1 cellular context compared by ENCODE assay signal in genomic region chr4:152359208-152360044, GRCh38.
TF ChIP-seq lines count a peak whose summit lies in the region.

No MANE protein-coding gene starts in this region.

TF ChIP-seq in GM23338, 12 proteins besides CTCF, POLR2A, EP300 and RAD21 (continued from another document):
- TF ChIP-seq ZNF462 (CRISPR knock-in tag; IDR thresholded peaks at IDR 0.05) (no peak), ETS1 (IDR thresholded peaks at IDR 0.05) (no peak), NANOG (IDR thresholded peaks at IDR 0.05; ENCODE audit: borderline replicate concordance) (no peak)
TF ChIP-seq in GM23338: peak in this region for 0.
